Comparison of ENCODE assay signal across 30 cellular contexts in genomic region chr9:21943464-21943863, GRCh38. TPM values are rescaled to one million over a fixed set of nuclear protein-coding genes. Genes with fewer than 3 reads are reported as not detected.
A peak's percentile ranks its signal among the peaks of the same experiment; 100 is the strongest.
DNase-seq lines count a peak whose midpoint lies in the region; ATAC-seq, FAIRE-seq and TF ChIP-seq lines count a peak whose summit lies in the region.
"Had no signal": no experiment of that assay in that cellular context is flagged by ENCODE, and none has a peak within 500 bp of the region (broad histone marks: within the 10 kb centered on the region; RNA-seq: fewer than 3 reads in every experiment).

No MANE protein-coding gene starts in this region.

- no peak overlapping the region for H3K27ac ChIP-seq in GM12878 (ENCODE audit: control insufficient read depth, insufficient read depth)
- no peak overlapping the region for H3K27ac ChIP-seq in vagina
- H3K27ac ChIP-seq: BLaER1 treated with 17β-estradiol and CSF1 and Interleukin-3, amounts not matched to agents 10 nM and 100 nM; GM23248; KMS-11; PC-9; SJCRH30 had no signal

- CTCF ChIA-PET in GM12878 (lab: Yijun Ruan, JAX) (interaction anchor here (1.1 kb wide), 1 partner anchor 65 kb away, joined by 3 read pairs; the partner anchor contains the start of gene CDKN2B), T-cell (lab: Charles Lee) (no interaction called here)

- POLR2A ChIA-PET in GM12878 (lab: Charles Lee) = no interaction called here
- POLR2A ChIA-PET in T-cell (lab: Charles Lee) = no interaction called here

- BruUV-seq in GM12878 (replicated peaks; lab: Mats Ljungman, UMichigan) = no TSS peak

- SMC1A ChIA-PET in GM12878 (lab: Charles Lee; ENCODE audit: uncharacterized antibody, unreplicated experiment) = no interaction called here

- no peak overlapping the region for H3K4me2 ChIP-seq in GM12878 (ENCODE audit: control insufficient read depth, insufficient read depth)
- H3K4me2 ChIP-seq: BLaER1 treated with 17β-estradiol and CSF1 and Interleukin-3, amounts not matched to agents 10 nM and 100 nM; KMS-11; PC-9 had no signal

- H3K4me3 ChIP-seq in GM12878 (no peak overlapping the region), vagina (no peak overlapping the region)
- H3K4me3 ChIP-seq: BLaER1 treated with 17β-estradiol and CSF1 and Interleukin-3, amounts not matched to agents 10 nM and 100 nM; GM23248; PC-9; SJCRH30 had no signal

- no peak overlapping the region for H3K27ac Mint-ChIP-seq in T-cell
- H3K27ac Mint-ChIP-seq: CD4-positive, alpha-beta T cell; IgD-negative memory B cell had no signal

- RAD21 ChIA-PET in GM12878 (lab: Charles Lee; ENCODE audit: unreplicated experiment) = no interaction called here

- no peak for FAIRE-seq in GM12878 (lab: Jason Lieb, UNC)
- FAIRE-seq: A204.1 had no signal

- WGBS in GM12878 (ENCODE audit: insufficient coverage, insufficient replicate concordance, low lambda C conversion rate, missing lambda C conversion rate) = 24% methylated on average over 4 of the region's 4 CpGs

- no peak for TF ChIP-seq POLR2A in GM12878 (IDR thresholded peaks at IDR 0.05; ENCODE audit: low read depth, low read length)
- no peak for TF ChIP-seq POLR2A in vagina (IDR thresholded peaks at IDR 0.05)

- H2AFZ ChIP-seq in GM12878 (ENCODE audit: control insufficient read depth, low read depth, low read length) = no peak overlapping the region
- H2AFZ ChIP-seq: GM23248, PC-9 had no signal

- H3K36me3 Mint-ChIP-seq in T-cell = no peaks in the 10 kb centered on the region

- H3K4me3 Mint-ChIP-seq in T-cell = no peak overlapping the region
- H3K4me3 Mint-ChIP-seq: CD4-positive, alpha-beta T cell; IgD-negative memory B cell had no signal

- peaks cover 22 to 31% of the 10 kb centered on the region in 2 donors for H3K27me3 Mint-ChIP-seq in T-cell

- no peaks in the 10 kb centered on the region for H3K27me3 ChIP-seq in GM12878 (replicated peaks in 1 of 2; ENCODE audit: control insufficient read depth in 2 of 2, insufficient read depth in 2 of 2, low read length in 1 of 2)
- H3K27me3 ChIP-seq in vagina = no peaks in the 10 kb centered on the region
- H3K27me3 ChIP-seq: BLaER1 treated with 17β-estradiol and CSF1 and Interleukin-3, amounts not matched to agents 10 nM and 100 nM; SJCRH30 had no signal

- intact Hi-C loops in GM12878 (cut with micrococcal nuclease; ENCODE audit: unreplicated experiment) (no loop called here), vagina (cut with DNase I) (no loop called here)

- no peaks in the 10 kb centered on the region for H3K79me2 ChIP-seq in GM12878 (ENCODE audit: control insufficient read depth, insufficient read depth, low read length)

- no peaks in the 10 kb centered on the region for H4K20me1 ChIP-seq in GM12878 (ENCODE audit: control insufficient read depth, insufficient read depth)
- H4K20me1 ChIP-seq: BLaER1 treated with 17β-estradiol and CSF1 and Interleukin-3, amounts not matched to agents 10 nM and 100 nM had no signal

- ATAC-seq in GM18502 (IDR thresholded peaks at IDR 0.05; ENCODE audit: poor library complexity, unreplicated experiment) (peak; percentile 79), GM21526 (IDR thresholded peaks at IDR 0.05; ENCODE audit: low FRiP score, unreplicated experiment) (peak; percentile 80), HG03095 (IDR thresholded peaks at IDR 0.05; ENCODE audit: unreplicated experiment) (peak; percentile 60), GM12878 (peak; percentile 26; the same call in 1 of the 3 replicates), T-cell (replicated peaks in 1 of 4) (no peak)
- ATAC-seq: Right ventricle myocardium inferior, SK-N-SH treated with all-trans-retinoic acid at 6 μM for 48 hours had no signal

- no peaks in the 10 kb centered on the region for H3K9me3 Mint-ChIP-seq in T-cell
- H3K9me3 Mint-ChIP-seq: CD4-positive, alpha-beta T cell; IgD-negative memory B cell had no signal

- TF ChIP-seq EP300 in GM12878 (IDR thresholded peaks at IDR 0.05; ENCODE audit: borderline replicate concordance in 1 of 2, control insufficient read depth in 1 of 2, low read depth in 2 of 2, low read length in 2 of 2) = no peak

- in situ Hi-C loops in GM12878 (cut with MboI) = no loop called here

- H3K4me1 Mint-ChIP-seq in T-cell = no peaks in the 10 kb centered on the region
- H3K4me1 Mint-ChIP-seq: IgD-negative memory B cell had no signal

- no peak for DNase-seq in GM12878 (ENCODE audit: low read depth, low spot score)
- no peak for DNase-seq in hepatic stellate cell (ENCODE audit: low spot score)
- DNase-seq in vagina (ENCODE audit: extremely low spot score in 2 of 2) = no peak
- no peak for DNase-seq in T-cell
- DNase-seq: AML-193; CD4-positive, alpha-beta T cell; COR-L47; DMS53; GM23248; H7; MM.1S; NCI-H2029; NCI-H446; NCI-H524 treated with DMSO at 0.1 percent for 48 hours; NCI-H82; NK-92 treated with Interleukin-12 subunit alpha and Interleukin-12 subunit beta, amount 100 ng/mL, for 24 hours; PC-9; SJCRH30; T-helper 2 cell had no signal

- H3K9ac ChIP-seq in GM12878 (ENCODE audit: control insufficient read depth, insufficient read depth, low read length) = no peak overlapping the region
- H3K9ac ChIP-seq: BLaER1 treated with 17β-estradiol and CSF1 and Interleukin-3, amounts not matched to agents 10 nM and 100 nM; GM23248; KMS-11 had no signal

- TF ChIP-seq CTCF in GM12878 (IDR thresholded peaks at IDR 0.05 in 2 of 3, conservative IDR thresholded peaks at IDR 0.05 in 1 of 3; ENCODE audit: control insufficient read depth in 2 of 3, extremely low read depth in 1 of 3, insufficient read depth in 1 of 3, low read depth in 3 of 3, low read length in 3 of 3) = no peak
- no peak for TF ChIP-seq CTCF in vagina (IDR thresholded peaks at IDR 0.05)

- H3K4me1 ChIP-seq in GM12878 (ENCODE audit: control insufficient read depth, insufficient read depth, low read length) (no peaks in the 10 kb centered on the region), vagina (no peaks in the 10 kb centered on the region)
- H3K4me1 ChIP-seq: BLaER1 treated with 17β-estradiol and CSF1 and Interleukin-3, amounts not matched to agents 10 nM and 100 nM; SJCRH30 had no signal

- H3K9me3 ChIP-seq in GM12878 (replicated peaks; ENCODE audit: control insufficient read depth, insufficient read depth, low read length) (no peaks in the 10 kb centered on the region), vagina (no peaks in the 10 kb centered on the region)
- H3K9me3 ChIP-seq: BLaER1 treated with 17β-estradiol and CSF1 and Interleukin-3, amounts not matched to agents 10 nM and 100 nM had no signal

- no peak for TF ChIP-seq RAD21 in GM12878 (IDR thresholded peaks at IDR 0.05; ENCODE audit: insufficient read depth, low read depth, low read length)

- H3K36me3 ChIP-seq in GM12878 (ENCODE audit: control insufficient read depth in 2 of 2, insufficient read depth in 2 of 2, low read length in 1 of 2) (no peaks in the 10 kb centered on the region), vagina (no peaks in the 10 kb centered on the region)
- H3K36me3 ChIP-seq: BLaER1 treated with 17β-estradiol and CSF1 and Interleukin-3, amounts not matched to agents 10 nM and 100 nM; SJCRH30 had no signal

TF ChIP-seq in GM12878, 131 proteins besides CTCF, POLR2A, EP300 and RAD21 (continues in another document):
- no peak for TF ChIP-seq POLR2AphosphoS2 (IDR thresholded peaks at IDR 0.05; ENCODE audit: low read depth, low read length)
- no peak for TF ChIP-seq HDGF (IDR thresholded peaks at IDR 0.05)
- no peak for TF ChIP-seq NFXL1 (IDR thresholded peaks at IDR 0.05; ENCODE audit: borderline replicate concordance)
- no peak for TF ChIP-seq CREB1 (IDR thresholded peaks at IDR 0.05; ENCODE audit: low read depth)
- no peak for TF ChIP-seq MYB (IDR thresholded peaks at IDR 0.05; ENCODE audit: borderline replicate concordance, low read depth, low read length)
- TF ChIP-seq HDAC2 (IDR thresholded peaks at IDR 0.05) = no peak
- TF ChIP-seq CBX3 (IDR thresholded peaks at IDR 0.05; ENCODE audit: borderline replicate concordance, low read depth) = no peak
- no peak for TF ChIP-seq TCF12 (IDR thresholded peaks at IDR 0.05; ENCODE audit: low read depth, low read length)

RNA-seq across cellular contexts. Expression of gene CDKN2A, which starts 50.7 kb away (rescaled TPM):
- 4.5 and 7.0 TPM in 2 replicates for total RNA-seq in GM12878 (2013; cell fraction: nucleolus; rRNA removed)
- total RNA-seq in GM12878 (2014; rRNA removed) (29.0 and 34.5 TPM in 2 replicates), GM12878 (2014; rRNA removed; fragmentation: Illumina TruSeq; extraction: Trizol) (5.6 and 6.1 TPM in 2 replicates), GM12878 (2021) (28.0 and 30.6 TPM in 2 replicates), vagina (25.8 TPM), T-cell (1 to 10 TPM; 3.6 to 9.3 (median 4.6) TPM)
- polyA plus RNA-seq in GM12878 (2011; ENCODE audit: low read depth) = 3.2 TPM
- polyA plus RNA-seq in GM12878 (2011; rRNA removed) (5.3 and 6.3 TPM in 2 replicates), GM12878 (2014; fragmentation: Illumina TruSeq; extraction: Trizol) (3.9 and 8.8 TPM in 2 replicates), GM12878 (2014; fragmentation: Nextera tagmentation; extraction: Ambion mirVana) (1 to 10 TPM in 1 of 2 experiments, under 1 TPM in 1; 0.84 to 2.3 TPM), GM12878 (2014; rRNA removed) (40.1 and 48.7 TPM in 2 replicates), GM12878 (2016; fragmentation: Nextera tagmentation; extraction: Ambion mirVana) (10 to 100 TPM; 32.1 to 41.2 TPM)
- 10.1 and 22.5 TPM in 2 replicates for polyA plus RNA-seq in GM12878 (2011; cell fraction: cytosol; rRNA removed)
- polyA plus RNA-seq in GM12878 (2011; cell fraction: nucleus; rRNA removed) = 13.3 and 21.0 TPM in 2 replicates
- polyA plus RNA-seq in GM12878 (2012) = 20.0 and 21.9 TPM in 2 replicates
- polyA minus RNA-seq in GM12878 (2011; rRNA and poly(A)+ RNA removed) = 2.9 and 3.0 TPM in 2 replicates
- polyA minus RNA-seq in GM12878 (2011; cell fraction: cytosol; rRNA and poly(A)+ RNA removed) = 5.7 and 6.1 TPM in 2 replicates
- 4.4 and 11.1 TPM in 2 replicates for polyA minus RNA-seq in GM12878 (2011; cell fraction: nucleus; rRNA and poly(A)+ RNA removed)
- total RNA-seq: Daoy, H7 had no signal

RNA-seq across cellular contexts. Expression of gene CDKN2B-AS1, which starts 51.1 kb away (rescaled TPM):
- 2.9 and 3.3 TPM in 2 replicates for total RNA-seq in GM12878 (2013; cell fraction: nucleolus; rRNA removed)
- total RNA-seq in GM12878 (2014; rRNA removed) (1.0 and 2.0 TPM in 2 replicates), GM12878 (2014; rRNA removed; fragmentation: Illumina TruSeq; extraction: Trizol) (1.5 and 1.7 TPM in 2 replicates), GM12878 (2021) (0.98 and 1.3 TPM in 2 replicates), vagina (5.9 TPM), T-cell (1 to 10 TPM; 1.1 to 1.5 (median 1.4) TPM)
- polyA plus RNA-seq in GM12878 (2011; ENCODE audit: low read depth) = 0.49 TPM
- polyA plus RNA-seq in GM12878 (2011; rRNA removed) (1.5 and 1.9 TPM in 2 replicates), GM12878 (2014; fragmentation: Illumina TruSeq; extraction: Trizol) (0.38 and 0.69 TPM in 2 replicates), GM12878 (2014; fragmentation: Nextera tagmentation; extraction: Ambion mirVana) (under 1 TPM in 1 of 2 experiments, not detected in 1; 0.22 TPM), GM12878 (2014; rRNA removed) (2.1 and 2.2 TPM in 2 replicates), GM12878 (2016; fragmentation: Nextera tagmentation; extraction: Ambion mirVana) (under 1 TPM; 0.66 to 0.88 TPM)
- polyA plus RNA-seq in GM12878 (2011; cell fraction: cytosol; rRNA removed) = 0.55 and 0.94 TPM in 2 replicates
- 3.2 and 3.3 TPM in 2 replicates for polyA plus RNA-seq in GM12878 (2011; cell fraction: nucleus; rRNA removed)
- 0.54 and 0.67 TPM in 2 replicates for polyA plus RNA-seq in GM12878 (2012)
- 1.8 and 2.3 TPM in 2 replicates for polyA minus RNA-seq in GM12878 (2011; rRNA and poly(A)+ RNA removed)
- polyA minus RNA-seq in GM12878 (2011; cell fraction: cytosol; rRNA and poly(A)+ RNA removed) = 0.73 TPM in 1 of 2 replicates, not detected in the other
- polyA minus RNA-seq in GM12878 (2011; cell fraction: nucleus; rRNA and poly(A)+ RNA removed) = 3.9 and 7.8 TPM in 2 replicates
- total RNA-seq: Daoy, G401, H7, Right ventricle myocardium inferior had no signal
- polyA plus RNA-seq: IgD-negative memory B cell had no signal

Comparison
In these comparisons a context has a peak if more than half of its experiments do, and no peak if none do; other contexts are left out.
1. ATAC-seq: peak in GM18502 (single experiment), GM21526 (single experiment), HG03095 (single experiment) and GM12878 (single experiment); none in T-cell (0 of 4).